In genomic region chr18:62566818-62567217, GRCh38 we compare ENCODE assay signal across 17 cellular contexts.
"Had no signal": no experiment of that assay in that cellular context is flagged by ENCODE, and none has a peak within 500 bp of the region (broad histone marks: within the 10 kb centered on the region; RNA-seq: fewer than 3 reads in every experiment).

No MANE protein-coding gene starts in this region.

- H3K4me2 ChIP-seq: PC-9 had no signal

- H3K4me1 ChIP-seq: Peyer's patch, SJCRH30 had no signal

- H3K4me3 ChIP-seq: PC-9, Peyer's patch, SJCRH30 had no signal

- H3K27me3 ChIP-seq: Peyer's patch, SJCRH30 had no signal

- ATAC-seq: Right ventricle myocardium inferior, SK-N-SH treated with all-trans-retinoic acid at 6 μM for 48 hours had no signal

- DNase-seq: KG1, MM.1S, NCI-H1436, NCI-H187, NCI-H2029 treated with DMSO at 0.1 percent for 48 hours, NCI-H2171 treated with DMSO at 0.1 percent for 48 hours, NCI-H345, NCI-H446 treated with DMSO at 0.1 percent for 48 hours, NCI-H510A treated with DMSO at 0.1 percent for 48 hours, NCI-H526, PC-9, SHP77 treated with DMSO at 0.1 percent for 48 hours, SJCRH30, T-helper 1 cell had no signal

- H3K36me3 ChIP-seq: SJCRH30 had no signal

- H3K9me3 ChIP-seq: Peyer's patch, SJCRH30 had no signal

- H3K27ac ChIP-seq: PC-9, Peyer's patch, SJCRH30 had no signal

- H2AFZ ChIP-seq: PC-9 had no signal
